Comparison of ENCODE assay signal across 26 cellular contexts in the genomic region with DNA sequence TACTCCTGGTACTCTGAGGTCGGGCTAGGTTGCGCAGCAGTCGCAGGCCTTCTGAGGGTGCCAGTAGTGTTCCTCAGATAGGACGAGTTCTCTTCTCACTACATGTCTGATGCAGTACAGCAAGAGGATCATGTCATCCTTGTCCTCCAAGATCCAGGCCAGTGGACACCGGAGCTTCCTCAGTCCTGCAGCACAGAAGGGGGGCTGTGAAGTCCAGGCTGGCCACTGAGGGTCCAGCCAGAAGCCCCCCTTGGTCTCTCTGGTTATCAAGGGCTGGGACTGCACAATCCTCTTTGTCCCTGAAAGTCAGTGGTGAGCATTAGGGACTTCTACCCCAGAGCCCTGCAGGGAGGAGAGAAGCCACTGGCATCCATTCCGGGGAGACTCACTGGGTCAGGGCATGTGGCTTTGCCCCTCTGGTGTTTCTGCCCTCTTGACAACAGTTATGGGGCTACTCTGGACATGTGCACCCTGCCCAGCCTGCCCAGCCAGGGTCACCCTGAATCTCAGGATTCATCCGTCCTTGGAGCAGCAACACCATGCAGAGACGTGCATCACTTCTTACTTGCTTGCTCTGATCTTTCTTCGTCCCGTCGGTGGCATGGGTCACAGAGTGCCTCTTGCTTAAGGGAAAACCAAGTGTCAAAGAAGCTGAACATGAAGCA.
DNase-seq lines count a peak whose midpoint lies in the region; ATAC-seq and TF ChIP-seq lines count a peak whose summit lies in the region.
"Had no signal": no experiment of that assay in that cellular context is flagged by ENCODE, and none has a peak within 500 bp of the region (broad histone marks: within the 10 kb centered on the region; RNA-seq: fewer than 3 reads in every experiment).

No MANE protein-coding gene starts in this region.

- H3K27ac Mint-ChIP-seq in T-helper 17 cell: no peak overlapping the region
- H3K27ac Mint-ChIP-seq: activated CD4-positive, alpha-beta T cell treated with anti-CD3 and anti-CD28 coated beads, Interleukin-2, amount 10 ng/mL, durations not matched to agents 24 days and 14 days; activated naive CD8-positive, alpha-beta T cell treated with anti-CD3 and anti-CD28 coated beads for 36 hours; activated T-helper 17 cell treated with anti-CD3 and anti-CD28 coated beads, Interleukin-2, amount 50 U/mL, for 72 hours; CD14-positive monocyte; T-helper 1 cell treated with Interleukin-12 subunit alpha and Interleukin-12 subunit beta and Interleukin-4 antibody, amounts not matched to agents 30 μg/mL and 1 μg/mL, for 36 hours had no signal

- H3K4me1 Mint-ChIP-seq in T-helper 17 cell: no peaks in the 10 kb centered on the region
- H3K4me1 Mint-ChIP-seq: activated CD4-positive, alpha-beta T cell treated with anti-CD3 and anti-CD28 coated beads, Interleukin-2, amount 10 ng/mL, durations not matched to agents 24 days and 14 days; activated naive CD8-positive, alpha-beta T cell treated with anti-CD3 and anti-CD28 coated beads for 36 hours; activated T-helper 17 cell treated with anti-CD3 and anti-CD28 coated beads, Interleukin-2, amount 50 U/mL, for 72 hours; CD14-positive monocyte had no signal

- ATAC-seq in sciatic nerve (no peak), T-helper 17 cell (no peak)
- ATAC-seq: activated T-helper 17 cell treated with anti-CD3 and anti-CD28 coated beads, Interleukin-2, amount 50 U/mL, for 72 hours; Panc1 had no signal

- no peaks in the 10 kb centered on the region for H3K79me2 ChIP-seq in osteoblast (ENCODE audit: insufficient read depth, low read length)

- H3K27ac ChIP-seq in left ventricle myocardium inferior (replicated peaks): peak overlapping the region; percentile 19
- H3K27ac ChIP-seq in osteoblast (ENCODE audit: low read depth, low read length): no peak overlapping the region
- H3K27ac ChIP-seq: KMS-11, SJSA1, skin epidermis had no signal

- no peaks in the 10 kb centered on the region for H4K20me1 ChIP-seq in osteoblast (ENCODE audit: insufficient read depth, low read length)

- no peak overlapping the region for H3K4me2 ChIP-seq in osteoblast (ENCODE audit: insufficient read depth, low read length)
- H3K4me2 ChIP-seq: KMS-11 had no signal

- H3K27me3 ChIP-seq in left ventricle myocardium inferior (ENCODE audit: low read depth) (no peaks in the 10 kb centered on the region), osteoblast (ENCODE audit: insufficient read depth, low read length) (peaks cover 25% of the 10 kb centered on the region)

- peaks cover 47% of the 10 kb centered on the region for H3K27me3 Mint-ChIP-seq in T-helper 17 cell

- intact Hi-C loops in left ventricle myocardium inferior (cut with micrococcal nuclease): no loop called here
- intact Hi-C loops in sciatic nerve (cut with DNase I): no loop called here

- H3K4me3 Mint-ChIP-seq in T-helper 17 cell: no peak overlapping the region
- H3K4me3 Mint-ChIP-seq: activated CD4-positive, alpha-beta T cell treated with anti-CD3 and anti-CD28 coated beads, Interleukin-2, amount 10 ng/mL, durations not matched to agents 24 days and 14 days; activated naive CD8-positive, alpha-beta T cell treated with anti-CD3 and anti-CD28 coated beads for 36 hours; activated T-helper 17 cell treated with anti-CD3 and anti-CD28 coated beads, Interleukin-2, amount 50 U/mL, for 72 hours; CD14-positive monocyte; neural crest cell; T-helper 1 cell treated with Interleukin-12 subunit alpha and Interleukin-12 subunit beta and Interleukin-4 antibody, amounts not matched to agents 30 μg/mL and 1 μg/mL, for 36 hours had no signal

- TF ChIP-seq CTCF in left ventricle myocardium inferior (IDR thresholded peaks at IDR 0.05; ENCODE audit: borderline replicate concordance) (no peak), osteoblast (IDR thresholded peaks at IDR 0.05; ENCODE audit: extremely low read depth, low read depth, low read length) (no peak)

- H2AFZ ChIP-seq in osteoblast (ENCODE audit: low read length): no peak overlapping the region

- H3K4me1 ChIP-seq in left ventricle myocardium inferior (peaks cover 19% of the 10 kb centered on the region), osteoblast (ENCODE audit: insufficient read depth, low read length) (peaks cover 3% of the 10 kb centered on the region)
- H3K4me1 ChIP-seq: prostate gland, SJSA1 had no signal

- DNase-seq in stimulated activated CD4-positive, alpha-beta T cell treated with anti-CD3 and anti-CD28 coated beads, Interleukin-4, amount 100 ng/mL, for 24 hours: peak; percentile 1
- DNase-seq in stimulated activated CD4-positive, alpha-beta T cell treated with anti-CD3 and anti-CD28 coated beads, Interleukin-12 subunit alpha, Interleukin-12 subunit beta, amount 100 ng/mL, for 4 hours: no peak
- DNase-seq in left ventricle myocardium inferior: no peak
- DNase-seq in sciatic nerve (ENCODE audit: low spot score): peak; percentile 48
- DNase-seq in osteoblast (ENCODE audit: insufficient read length, low spot score, missing footprints): no peak
- DNase-seq in DMS114 treated with DMSO at 0.1 percent for 48 hours (lab: John Stamatoyannopoulos, UW; ENCODE audit: unreplicated experiment): no peak
- no peak for DNase-seq in T-helper 17 cell
- DNase-seq: activated CD4-positive, alpha-beta T cell treated with anti-CD3 and anti-CD28 coated beads, Interleukin-2, amount 10 ng/mL, durations not matched to agents 24 days and 14 days; activated naive CD8-positive, alpha-beta T cell treated with anti-CD3 and anti-CD28 coated beads for 36 hours; Calu3; cerebellar nuclear complex; effector CD4-positive, alpha-beta T cell; GOT3; NCI-H2171; NCI-H524; NK-92 treated with Interleukin-12 subunit alpha and Interleukin-12 subunit beta, amount 100 ng/mL, for 24 hours; stimulated activated CD4-positive, alpha-beta T cell treated with anti-CD3 and anti-CD28 coated beads, Interleukin-2, amount 100 ng/mL, for 24 hours had no signal

- H3K4me3 ChIP-seq in left ventricle myocardium inferior (no peak overlapping the region), osteoblast (ENCODE audit: insufficient read depth, low read length) (no peak overlapping the region)
- H3K4me3 ChIP-seq: prostate gland, SJSA1, skin epidermis had no signal

- H3K36me3 Mint-ChIP-seq in T-helper 17 cell (ENCODE audit: low read depth): no peaks in the 10 kb centered on the region
- H3K36me3 Mint-ChIP-seq: activated naive CD8-positive, alpha-beta T cell treated with anti-CD3 and anti-CD28 coated beads for 36 hours; CD14-positive monocyte had no signal

- H3K36me3 ChIP-seq in left ventricle myocardium inferior: peaks cover 4% of the 10 kb centered on the region
- no peaks in the 10 kb centered on the region for H3K36me3 ChIP-seq in osteoblast (ENCODE audit: insufficient read depth, low read length)
- H3K36me3 ChIP-seq: prostate gland, SJSA1 had no signal

- H3K9me3 ChIP-seq in left ventricle myocardium inferior (replicated peaks) (no peaks in the 10 kb centered on the region), osteoblast (ENCODE audit: low read depth, low read length) (no peaks in the 10 kb centered on the region), T-helper 17 cell (ENCODE audit: control insufficient read depth, low read length, poor library complexity, severe bottlenecking) (no peaks in the 10 kb centered on the region)
- H3K9me3 ChIP-seq: prostate gland, SJSA1 had no signal

Comparison
In these comparisons a context has a peak if more than half of its experiments do, and no peak if none do; other contexts are left out.
1. DNase-seq: peak in stimulated activated CD4-positive, alpha-beta T cell treated with anti-CD3 and anti-CD28 coated beads, Interleukin-4, amount 100 ng/mL, for 24 hours (single experiment) and sciatic nerve (single experiment); none in stimulated activated CD4-positive, alpha-beta T cell treated with anti-CD3 and anti-CD28 coated beads, Interleukin-12 subunit alpha, Interleukin-12 subunit beta, amount 100 ng/mL, for 4 hours (single experiment), left ventricle myocardium inferior (single experiment), osteoblast (single experiment), DMS114 treated with DMSO at 0.1 percent for 48 hours (single experiment) and T-helper 17 cell (0 of 3).